ENCODE assay signal across 8 cellular contexts in the genomic region with DNA sequence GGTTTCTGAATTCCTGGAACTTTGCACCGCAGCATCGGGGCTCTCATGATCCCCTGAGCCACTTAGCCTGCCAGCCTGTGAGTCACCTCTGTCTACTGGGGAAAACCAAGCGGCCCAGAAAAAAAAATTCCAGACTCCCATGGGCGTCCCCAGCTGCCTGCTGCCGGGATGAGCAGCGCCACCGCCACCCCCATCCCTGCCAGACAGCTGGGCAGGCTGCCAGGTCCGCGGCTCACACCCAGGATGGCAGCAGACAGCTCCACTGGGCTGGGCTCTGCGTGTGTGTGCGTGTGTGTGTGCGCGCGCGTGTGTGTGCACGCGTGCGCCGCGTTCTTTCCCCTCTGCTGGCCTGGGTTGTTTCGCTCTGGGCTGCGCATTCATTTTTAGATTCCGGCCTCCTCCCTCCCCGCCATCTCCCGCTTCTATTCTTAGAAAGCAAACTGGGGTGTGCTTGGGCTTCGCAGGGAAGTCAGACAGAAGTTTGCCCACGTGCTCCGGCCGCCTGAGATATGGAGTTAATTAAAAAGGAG. TPM values are rescaled to one million over a fixed set of nuclear protein-coding genes. Genes with fewer than 3 reads are reported as not detected.
A peak's percentile ranks its signal among the peaks of the same experiment; 100 is the strongest.
DNase-seq lines count a peak whose midpoint lies in the region; ATAC-seq and TF ChIP-seq lines count a peak whose summit lies in the region.

No MANE protein-coding gene starts in this region.

- peak overlapping the region; percentile 47 for H3K4me3 ChIP-seq in SJCRH30
- H3K4me3 ChIP-seq in psoas muscle: peak overlapping the region; percentile 60

- H3K27ac ChIP-seq in SJCRH30: peak overlapping the region; percentile 79
- H3K27ac ChIP-seq in psoas muscle: peak overlapping the region; percentile 63

- intact Hi-C loops in Right ventricle myocardium superior (cut with DNase I): no loop called here
- intact Hi-C loops in psoas muscle (cut with DNase I): loop anchor here in 1 of 2 donors (5.0 kb wide), 1 partner anchor 41 kb away; no protein-coding TSS in a partner anchor

- H3K27me3 ChIP-seq in SJCRH30 (no peaks in the 10 kb centered on the region), psoas muscle (ENCODE audit: insufficient read depth in 3 of 3, low read length in 2 of 3) (no peaks in the 10 kb centered on the region)

- 0 to 1% (median 1%) methylated on average over 29 of the region's 29 CpGs for WGBS in psoas muscle, 3 donors

- H3K9me3 ChIP-seq in SJCRH30 (replicated peaks) (no peaks in the 10 kb centered on the region), psoas muscle (no peaks in the 10 kb centered on the region)

- TF ChIP-seq CTCF in psoas muscle (IDR thresholded peaks at IDR 0.05): no peak

- H3K36me3 ChIP-seq in SJCRH30 (no peaks in the 10 kb centered on the region), psoas muscle (ENCODE audit: insufficient read depth in 1 of 2, low read depth in 1 of 2) (no peaks in the 10 kb centered on the region)

- DNase-seq in ELF-1 (ENCODE audit: low read depth, low spot score) (peak; percentile 65), HuH-7.5 (ENCODE audit: low spot score) (peak; percentile 66), SJCRH30 (peak; percentile 99), Right ventricle myocardium superior (peak; percentile 89), psoas muscle (peak; percentile 78 to 84), ureter (ENCODE audit: low spot score) (peak; percentile 80)
- DNase-seq in activated naive CD4-positive, alpha-beta T cell treated with anti-CD3 and anti-CD28 coated beads, Interleukin-2, amount 50 U/mL, for 16 hours: peak; percentile 53

- peaks cover 28% of the 10 kb centered on the region for H3K4me1 ChIP-seq in SJCRH30
- H3K4me1 ChIP-seq in psoas muscle: peaks cover 18% of the 10 kb centered on the region

- ATAC-seq in Right ventricle myocardium superior (ENCODE audit: poor library complexity): peak; percentile 89
- peak; percentile 79 to 90 (median 88) for ATAC-seq in psoas muscle
- no peak for ATAC-seq in HG03571 (IDR thresholded peaks at IDR 0.05; ENCODE audit: unreplicated experiment)

RNA-seq across cellular contexts. Expression of a gene that starts 38.9 kb away (rescaled TPM):
- 15.0 and 15.4 TPM in 2 replicates for total RNA-seq in SJCRH30 (2014; rRNA removed; shearing (Covaris generic))
- 21.5 TPM for total RNA-seq in Right ventricle myocardium superior
- 10 to 100 TPM in 3 of 4 donors, 1 to 10 TPM in 1; 8.9 to 19.5 (median 15.6) TPM for total RNA-seq in psoas muscle
- 10 to 100 TPM; 17.1 to 34.0 (median 30.7) TPM for polyA plus RNA-seq in psoas muscle
- 15.2 TPM for total RNA-seq in ureter
